In the genomic region with DNA sequence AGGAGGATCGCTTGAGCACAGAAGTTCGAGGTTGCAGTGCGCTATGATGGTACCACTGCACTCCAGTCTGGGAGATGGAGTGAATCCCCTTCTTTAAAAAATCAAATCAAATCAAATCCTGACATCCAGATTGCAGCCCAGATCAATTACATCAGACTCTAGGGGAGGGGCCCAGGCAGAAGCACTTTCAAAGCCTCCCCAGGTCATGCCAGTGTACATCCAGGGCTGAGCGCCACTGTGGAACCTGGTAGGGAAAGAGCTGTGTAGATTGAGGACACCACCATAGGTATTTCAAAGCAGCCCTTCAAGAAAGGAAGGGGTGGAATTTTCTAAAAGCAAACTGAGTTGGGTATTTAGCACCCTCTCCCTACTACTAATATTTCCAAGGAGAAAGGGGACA, we compare ENCODE assay signal across 15 cellular contexts. TPM values are rescaled to one million over a fixed set of nuclear protein-coding genes. Genes with fewer than 3 reads are reported as not detected.
DNase-seq lines count a peak whose midpoint lies in the region; ATAC-seq and TF ChIP-seq lines count a peak whose summit lies in the region.
"Had no signal": no experiment of that assay in that cellular context is flagged by ENCODE, and none has a peak within 500 bp of the region (broad histone marks: within the 10 kb centered on the region; RNA-seq: fewer than 3 reads in every experiment).

No MANE protein-coding gene starts in this region.

- no peaks in the 10 kb centered on the region for H3K27me3 ChIP-seq in Peyer's patch
- no peaks in the 10 kb centered on the region for H3K27me3 ChIP-seq in effector memory CD4-positive, alpha-beta T cell (replicated peaks; ENCODE audit: control insufficient read depth, insufficient read depth, low read length, poor library complexity, severe bottlenecking)
- H3K27me3 ChIP-seq: right lobe of liver had no signal

- H3K9me3 ChIP-seq in Peyer's patch, result no peaks in the 10 kb centered on the region
- H3K9me3 ChIP-seq in effector memory CD4-positive, alpha-beta T cell (ENCODE audit: control insufficient read depth, low read length), result no peaks in the 10 kb centered on the region
- H3K9me3 ChIP-seq: A549, right lobe of liver had no signal

- no peak for TF ChIP-seq POLR2A in Peyer's patch (IDR thresholded peaks at IDR 0.05)

- H3K27ac Mint-ChIP-seq in activated CD4-positive, alpha-beta T cell treated with anti-CD3 and anti-CD28 coated beads, Interleukin-2, amount 10 ng/mL, durations not matched to agents 24 days and 14 days, result peak overlapping the region; percentile 96
- H3K27ac Mint-ChIP-seq in stimulated activated naive B cell treated with anti-CD40 and anti-IgM and Interleukin-4, amounts not matched to agents 10 μg/mL and 1 μg/mL and 100 μg/mL, for 72 hours, result peak overlapping the region; percentile 100

- peaks cover 72% of the 10 kb centered on the region for H3K4me1 Mint-ChIP-seq in activated CD4-positive, alpha-beta T cell treated with anti-CD3 and anti-CD28 coated beads, Interleukin-2, amount 10 ng/mL, durations not matched to agents 24 days and 14 days
- peaks cover 72 to 100% of the 10 kb centered on the region in 2 donors for H3K4me1 Mint-ChIP-seq in stimulated activated naive B cell treated with anti-CD40 and anti-IgM and Interleukin-4, amounts not matched to agents 10 μg/mL and 1 μg/mL and 100 μg/mL, for 72 hours

- ATAC-seq in stimulated activated naive B cell treated with anti-CD40 and anti-IgM and Interleukin-4, amounts not matched to agents 10 μg/mL and 1 μg/mL and 100 μg/mL, for 72 hours (replicated peaks), result no peak
- no peak for ATAC-seq in HG03460 (IDR thresholded peaks at IDR 0.05; ENCODE audit: unreplicated experiment)
- ATAC-seq: A549 had no signal

- no peaks in the 10 kb centered on the region for H3K9me3 Mint-ChIP-seq in activated CD4-positive, alpha-beta T cell treated with anti-CD3 and anti-CD28 coated beads, Interleukin-2, amount 10 ng/mL, durations not matched to agents 24 days and 14 days
- peaks cover 2 to 3% of the 10 kb centered on the region in 2 donors for H3K9me3 Mint-ChIP-seq in stimulated activated naive B cell treated with anti-CD40 and anti-IgM and Interleukin-4, amounts not matched to agents 10 μg/mL and 1 μg/mL and 100 μg/mL, for 72 hours
- H3K9me3 Mint-ChIP-seq: H9, neural crest cell had no signal

- H3K36me3 Mint-ChIP-seq in activated CD4-positive, alpha-beta T cell treated with anti-CD3 and anti-CD28 coated beads, Interleukin-2, amount 10 ng/mL, durations not matched to agents 24 days and 14 days (ENCODE audit: low read depth), result peaks cover 23% of the 10 kb centered on the region
- peaks cover 50 to 77% of the 10 kb centered on the region in 2 donors for H3K36me3 Mint-ChIP-seq in stimulated activated naive B cell treated with anti-CD40 and anti-IgM and Interleukin-4, amounts not matched to agents 10 μg/mL and 1 μg/mL and 100 μg/mL, for 72 hours

- peak overlapping the region; percentile 84 to 95 (median 84) for H3K27ac ChIP-seq in Peyer's patch
- peak overlapping the region; percentile 99 for H3K27ac ChIP-seq in effector memory CD4-positive, alpha-beta T cell (ENCODE audit: insufficient read depth, low read length, poor library complexity, severe bottlenecking)
- H3K27ac ChIP-seq: A549, SK-N-MC had no signal

- no peaks in the 10 kb centered on the region for H3K27me3 Mint-ChIP-seq in activated CD4-positive, alpha-beta T cell treated with anti-CD3 and anti-CD28 coated beads, Interleukin-2, amount 10 ng/mL, durations not matched to agents 24 days and 14 days
- H3K27me3 Mint-ChIP-seq in stimulated activated naive B cell treated with anti-CD40 and anti-IgM and Interleukin-4, amounts not matched to agents 10 μg/mL and 1 μg/mL and 100 μg/mL, for 72 hours, result no peaks in the 10 kb centered on the region

- no peak for DNase-seq in activated CD4-positive, alpha-beta T cell treated with anti-CD3 and anti-CD28 coated beads, Interleukin-2, amount 10 ng/mL, durations not matched to agents 24 days and 14 days
- no peak for DNase-seq in activated CD4-positive, alpha-beta T cell treated with anti-CD3 and anti-CD28 coated beads, Interleukin-2, amount 50 U/mL, for 1 hour
- DNase-seq in Peyer's patch (no peak), NCI-H2227 treated with DMSO at 0.1 percent for 48 hours (lab: John Stamatoyannopoulos, UW) (no peak), SIG-M5 treated with dmso at 0.1 percent for 504 hours (lab: John Stamatoyannopoulos, UW; ENCODE audit: unreplicated experiment) (no peak)
- no peak for DNase-seq in effector memory CD4-positive, alpha-beta T cell
- DNase-seq in stimulated activated naive B cell treated with anti-CD40 and anti-IgM and Interleukin-4, amounts not matched to agents 10 μg/mL and 1 μg/mL and 100 μg/mL, for 72 hours, result no peak
- DNase-seq: H9, MM.1S, NCI-H2107 had no signal

- H3K4me1 ChIP-seq in Peyer's patch, result peaks cover 0 to 55% (median 43%) of the 10 kb centered on the region in 4 donors
- H3K4me1 ChIP-seq in effector memory CD4-positive, alpha-beta T cell (ENCODE audit: control insufficient read depth, insufficient read depth, low read length, poor library complexity, severe bottlenecking), result peaks cover 65% of the 10 kb centered on the region
- H3K4me1 ChIP-seq: A549, right lobe of liver had no signal

- H3K4me3 ChIP-seq in Peyer's patch, result no peak overlapping the region
- H3K4me3 ChIP-seq in effector memory CD4-positive, alpha-beta T cell (ENCODE audit: insufficient read depth, low read depth, low read length, poor library complexity, severe bottlenecking), result peak overlapping the region; percentile 15
- H3K4me3 ChIP-seq: A549, right lobe of liver, SK-N-MC had no signal

- peak overlapping the region; percentile 87 for H3K4me3 Mint-ChIP-seq in activated CD4-positive, alpha-beta T cell treated with anti-CD3 and anti-CD28 coated beads, Interleukin-2, amount 10 ng/mL, durations not matched to agents 24 days and 14 days
- H3K4me3 Mint-ChIP-seq in stimulated activated naive B cell treated with anti-CD40 and anti-IgM and Interleukin-4, amounts not matched to agents 10 μg/mL and 1 μg/mL and 100 μg/mL, for 72 hours, result peak overlapping the region; percentile 88 to 93
- H3K4me3 Mint-ChIP-seq: H9, neural crest cell had no signal

- intact Hi-C loops in activated CD4-positive, alpha-beta T cell treated with anti-CD3 and anti-CD28 coated beads, Interleukin-2, amount 10 ng/mL, durations not matched to agents 24 days and 14 days (cut with micrococcal nuclease), result loop anchor here (5.0 kb wide), 1 partner anchor 316 kb away; a partner anchor contains a TSS

- no peaks in the 10 kb centered on the region for H3K36me3 ChIP-seq in Peyer's patch
- no peaks in the 10 kb centered on the region for H3K36me3 ChIP-seq in effector memory CD4-positive, alpha-beta T cell (ENCODE audit: control insufficient read depth, insufficient read depth, low read length)
- H3K36me3 ChIP-seq: right lobe of liver had no signal

- no peak for TF ChIP-seq CTCF in Peyer's patch (IDR thresholded peaks at IDR 0.05)

RNA-seq across cellular contexts. Expression of a gene that starts 12.2 kb away (rescaled TPM):
- 38.1 and 38.5 TPM in 2 replicates for total RNA-seq in activated CD4-positive, alpha-beta T cell treated with anti-CD3 and anti-CD28 coated beads, Interleukin-2, amount 10 ng/mL, durations not matched to agents 24 days and 14 days
- total RNA-seq in Peyer's patch, result 10 to 100 TPM in 1 of 4 donors, 1 to 10 TPM in 3; 2.8 to 39.6 (median 5.2) TPM
